13 cellular contexts compared by ENCODE assay signal in genomic region chr22:46421272-46421671, GRCh38.
DNase-seq lines count a peak whose midpoint lies in the region; ATAC-seq and TF ChIP-seq lines count a peak whose summit lies in the region.
"Had no signal": no experiment of that assay in that cellular context is flagged by ENCODE, and none has a peak within 500 bp of the region (broad histone marks: within the 10 kb centered on the region; RNA-seq: fewer than 3 reads in every experiment).

No MANE protein-coding gene starts in this region.

- peak overlapping the region; percentile 92; the same call in 1 of the 2 replicates for H2AFZ ChIP-seq in OCI-LY7 (ENCODE audit: low read length)

- no peaks in the 10 kb centered on the region for H3K36me3 ChIP-seq in OCI-LY7 (ENCODE audit: insufficient read depth, low read length)
- no peaks in the 10 kb centered on the region for H3K36me3 ChIP-seq in effector memory CD4-positive, alpha-beta T cell (ENCODE audit: control insufficient read depth, insufficient read depth, low read length)

- no peaks in the 10 kb centered on the region for H3K9me3 ChIP-seq in OCI-LY7 (ENCODE audit: low read length)
- H3K9me3 ChIP-seq in effector memory CD4-positive, alpha-beta T cell (ENCODE audit: control insufficient read depth, low read length) = no peaks in the 10 kb centered on the region

- peak; percentile 12 for DNase-seq in activated naive CD4-positive, alpha-beta T cell treated with Interleukin-2 at 50 U/mL for 16 hours
- no peak for DNase-seq in activated naive CD4-positive, alpha-beta T cell (lab: John Stamatoyannopoulos, UW)
- DNase-seq in OCI-LY7 (ENCODE audit: low spot score) = peak; percentile 68
- DNase-seq in effector memory CD4-positive, alpha-beta T cell = peak in 2 of 3 donors; percentile 5 to 19
- no peak for DNase-seq in endothelial cell (ENCODE audit: low spot score)
- no peak for DNase-seq in cerebellum (ENCODE audit: low spot score)
- DNase-seq: NCI-H2107, OCI-M1 had no signal

- H3K4me3 Mint-ChIP-seq in stimulated activated memory B cell treated with anti-CD40 and anti-IgM and Interleukin-4, amounts not matched to agents 10 μg/mL and 1 μg/mL and 100 μg/mL, for 72 hours = peak overlapping the region; percentile 32
- no peak overlapping the region for H3K4me3 Mint-ChIP-seq in endothelial cell (ENCODE audit: unreplicated experiment)
- H3K4me3 Mint-ChIP-seq: neural crest cell had no signal

- no peaks in the 10 kb centered on the region for H3K9me2 ChIP-seq in OCI-LY7 (ENCODE audit: insufficient read depth, low read length)

- no peaks in the 10 kb centered on the region for H3K27me3 ChIP-seq in effector memory CD4-positive, alpha-beta T cell (replicated peaks; ENCODE audit: control insufficient read depth, insufficient read depth, low read length, poor library complexity, severe bottlenecking)

- H3K4me3 ChIP-seq in OCI-LY7 (ENCODE audit: low read depth, low read length, poor library complexity, severe bottlenecking) = peak overlapping the region; percentile 31
- no peak overlapping the region for H3K4me3 ChIP-seq in effector memory CD4-positive, alpha-beta T cell (ENCODE audit: insufficient read depth, low read depth, low read length, poor library complexity, severe bottlenecking)
- H3K4me3 ChIP-seq: coronary artery had no signal

- BruUV-seq in OCI-LY7 (replicated peaks; lab: Mats Ljungman, UMichigan) = no TSS peak

- no peak overlapping the region for H3K27ac Mint-ChIP-seq in stimulated activated memory B cell treated with anti-CD40 and anti-IgM and Interleukin-4, amounts not matched to agents 10 μg/mL and 1 μg/mL and 100 μg/mL, for 72 hours
- no peak overlapping the region for H3K27ac Mint-ChIP-seq in endothelial cell (ENCODE audit: unreplicated experiment)

- POLR2A ChIA-PET in OCI-LY7 (lab: Charles Lee) = no interaction called here

- H3K4me2 ChIP-seq in OCI-LY7 (ENCODE audit: low read length) = peak overlapping the region; percentile 69

- peaks cover 12% of the 10 kb centered on the region for H3K36me3 Mint-ChIP-seq in stimulated activated memory B cell treated with anti-CD40 and anti-IgM and Interleukin-4, amounts not matched to agents 10 μg/mL and 1 μg/mL and 100 μg/mL, for 72 hours
- H3K36me3 Mint-ChIP-seq in endothelial cell (ENCODE audit: low read depth, unreplicated experiment) = no peaks in the 10 kb centered on the region

- no peaks in the 10 kb centered on the region for H4K20me1 ChIP-seq in OCI-LY7 (ENCODE audit: insufficient read depth, low read length)

- H3K27ac ChIP-seq in OCI-LY7 (ENCODE audit: low read depth, low read length, poor library complexity, severe bottlenecking) = peak overlapping the region; percentile 3
- H3K27ac ChIP-seq in effector memory CD4-positive, alpha-beta T cell (ENCODE audit: insufficient read depth, low read length, poor library complexity, severe bottlenecking) = no peak overlapping the region
- H3K27ac ChIP-seq: coronary artery had no signal

- H3K4me1 Mint-ChIP-seq in stimulated activated memory B cell treated with anti-CD40 and anti-IgM and Interleukin-4, amounts not matched to agents 10 μg/mL and 1 μg/mL and 100 μg/mL, for 72 hours = peaks cover 15% of the 10 kb centered on the region
- H3K4me1 Mint-ChIP-seq in endothelial cell (ENCODE audit: unreplicated experiment) = no peaks in the 10 kb centered on the region

- H3K79me2 ChIP-seq in OCI-LY7 (ENCODE audit: insufficient read depth, low read depth, low read length) = no peaks in the 10 kb centered on the region

- H3K27me3 Mint-ChIP-seq in stimulated activated memory B cell treated with anti-CD40 and anti-IgM and Interleukin-4, amounts not matched to agents 10 μg/mL and 1 μg/mL and 100 μg/mL, for 72 hours = no peaks in the 10 kb centered on the region
- no peaks in the 10 kb centered on the region for H3K27me3 Mint-ChIP-seq in endothelial cell (ENCODE audit: unreplicated experiment)

- CTCF ChIA-PET in OCI-LY7 (lab: Charles Lee; ENCODE audit: unreplicated experiment) = no interaction called here

- peaks cover 8% of the 10 kb centered on the region for H3K9me3 Mint-ChIP-seq in stimulated activated memory B cell treated with anti-CD40 and anti-IgM and Interleukin-4, amounts not matched to agents 10 μg/mL and 1 μg/mL and 100 μg/mL, for 72 hours
- peaks cover 6% of the 10 kb centered on the region for H3K9me3 Mint-ChIP-seq in endothelial cell (ENCODE audit: unreplicated experiment)

- ATAC-seq in stimulated activated memory B cell treated with anti-CD40 and anti-IgM and Interleukin-4, amounts not matched to agents 10 μg/mL and 1 μg/mL and 100 μg/mL, for 72 hours = peak; percentile 94
- ATAC-seq in HG02852 (IDR thresholded peaks at IDR 0.05; ENCODE audit: unreplicated experiment) = no peak
- ATAC-seq: HepG2 had no signal

- TF ChIP-seq CTCF in OCI-LY7 (conservative IDR thresholded peaks at IDR 0.05; ENCODE audit: low read length) (no peak), endothelial cell (IDR thresholded peaks at IDR 0.05; ENCODE audit: unreplicated experiment) (no peak)

- intact Hi-C loops in OCI-LY7 (cut with micrococcal nuclease; ENCODE audit: unreplicated experiment) = no loop called here

- peaks cover 16% of the 10 kb centered on the region for H3K4me1 ChIP-seq in OCI-LY7 (ENCODE audit: insufficient read depth, low read length, poor library complexity, severe bottlenecking)
- H3K4me1 ChIP-seq in effector memory CD4-positive, alpha-beta T cell (ENCODE audit: control insufficient read depth, insufficient read depth, low read length, poor library complexity, severe bottlenecking) = no peaks in the 10 kb centered on the region

Comparison
In these comparisons a context has a peak if more than half of its experiments do, and no peak if none do; other contexts are left out.
1. DNase-seq: peak in activated naive CD4-positive, alpha-beta T cell treated with Interleukin-2 at 50 U/mL for 16 hours (single experiment), OCI-LY7 (single experiment) and effector memory CD4-positive, alpha-beta T cell (2 of 3); none in activated naive CD4-positive, alpha-beta T cell (0 of 4), endothelial cell (single experiment) and cerebellum (single experiment).